23 cellular contexts compared by ENCODE assay signal in genomic region chr14:95126906-95127530, GRCh38.
"Had no signal": no experiment of that assay in that cellular context is flagged by ENCODE, and none has a peak within 500 bp of the region (broad histone marks: within the 10 kb centered on the region; RNA-seq: fewer than 3 reads in every experiment).

No MANE protein-coding gene starts in this region.

- H3K27ac ChIP-seq: breast epithelium, colonic mucosa, esophagus muscularis mucosa, gastroesophageal sphincter, parathyroid adenoma, skin epidermis, tibial artery had no signal

- H3K4me1 ChIP-seq: breast epithelium, colonic mucosa, gastroesophageal sphincter, tibial artery had no signal

- H2AFZ ChIP-seq: parathyroid adenoma had no signal

- H3K36me3 ChIP-seq: breast epithelium, colonic mucosa had no signal

- ATAC-seq: activated CD4-positive, alpha-beta T cell treated with anti-CD3 and anti-CD28 coated beads for 36 hours; effector memory CD8-positive, alpha-beta T cell; gastroesophageal sphincter; mucosa of descending colon; right cardiac atrium; WTC11 had no signal

- H3K27me3 ChIP-seq: breast epithelium, colonic mucosa, dorsolateral prefrontal cortex, esophagus muscularis mucosa, gastroesophageal sphincter, tibial artery had no signal

- H3K9ac ChIP-seq: parathyroid adenoma had no signal

- H3K4me3 ChIP-seq: breast epithelium, colonic mucosa, dorsolateral prefrontal cortex, esophagus muscularis mucosa, gastroesophageal sphincter, mucosa of descending colon, skin epidermis, tibial artery had no signal

- H3K9me3 ChIP-seq: breast epithelium, colonic mucosa, esophagus muscularis mucosa, gastroesophageal sphincter, mucosa of descending colon, tibial artery had no signal

- DNase-seq: activated CD4-positive, alpha-beta T cell treated with anti-CD3 and anti-CD28 coated beads for 36 hours; activated CD4-positive, alpha-beta T cell treated with anti-CD3 and anti-CD28 coated beads, Interleukin-2, amount 50 U/mL, for 4 hours; activated naive CD4-positive, alpha-beta T cell treated with Interleukin-2 at 50 U/mL for 16 hours; activated naive CD8-positive, alpha-beta T cell treated with anti-CD3 and anti-CD28 coated beads for 36 hours; activated T-cell treated with anti-CD3 and anti-CD28 coated beads, Interleukin-2, amount 50 U/mL, for 48 hours; colonic mucosa; dorsolateral prefrontal cortex; effector memory CD8-positive, alpha-beta T cell; head of caudate nucleus; hypothalamus; mesendoderm; mucosa of descending colon; nucleus accumbens; right cardiac atrium; stimulated activated CD4-positive, alpha-beta T cell treated with anti-CD3 and anti-CD28 coated beads, Interleukin-1b, Interleukin-23, amount 100 ng/mL, for 48 hours; T-helper 9 cell; tibial artery had no signal
